In the genomic region with DNA sequence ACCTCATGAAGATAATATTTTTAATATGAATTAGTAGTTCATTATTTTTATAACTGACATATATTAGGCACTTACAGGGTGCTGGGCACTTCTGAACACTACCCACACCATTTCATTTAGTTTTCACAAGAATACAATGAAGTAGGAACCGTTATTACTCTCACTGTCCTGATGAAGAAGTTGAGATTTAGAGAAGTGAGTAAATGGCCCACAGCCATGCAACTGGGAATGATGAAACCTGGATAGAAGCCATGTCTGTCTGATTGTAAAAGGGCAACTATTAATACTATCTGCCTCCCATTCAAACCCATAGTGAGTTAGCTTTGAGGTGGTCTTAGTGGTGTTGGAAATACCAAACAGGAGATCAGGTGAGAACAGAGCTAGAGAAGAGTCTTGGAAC, we compare ENCODE assay signal across 1 cellular context.
TF ChIP-seq lines count a peak whose summit lies in the region.

No MANE protein-coding gene starts in this region.

TF ChIP-seq in HepG2, 621 proteins besides CTCF, POLR2A, EP300 and RAD21:
- TF ChIP-seq ATF7 (IDR thresholded peaks at IDR 0.05) (no peak), ATF7 (CRISPR knock-in tag; IDR thresholded peaks at IDR 0.05) (no peak), ZNF850 (CRISPR knock-in tag; conservative IDR thresholded peaks at IDR 0.05) (no peak), ZNF280D (CRISPR knock-in tag; IDR thresholded peaks at IDR 0.05) (no peak), SOX13 (IDR thresholded peaks at IDR 0.05) (no peak), SOX13 (CRISPR knock-in tag; conservative IDR thresholded peaks at IDR 0.05 in 1 of 2, IDR thresholded peaks at IDR 0.05 in 1 of 2) (no peak), ZNF772 (CRISPR knock-in tag; IDR thresholded peaks at IDR 0.05) (no peak), RXRA (CRISPR knock-in tag; IDR thresholded peaks at IDR 0.05) (no peak), TBP (CRISPR knock-in tag; IDR thresholded peaks at IDR 0.05) (no peak), ZNF710 (CRISPR knock-in tag; IDR thresholded peaks at IDR 0.05; ENCODE audit: borderline replicate concordance) (no peak), ZNF615 (CRISPR knock-in tag; IDR thresholded peaks at IDR 0.05; ENCODE audit: borderline replicate concordance) (no peak), NR2C2 (CRISPR knock-in tag; IDR thresholded peaks at IDR 0.05; ENCODE audit: borderline replicate concordance) (no peak)
- TF ChIP-seq, protein P1, sequence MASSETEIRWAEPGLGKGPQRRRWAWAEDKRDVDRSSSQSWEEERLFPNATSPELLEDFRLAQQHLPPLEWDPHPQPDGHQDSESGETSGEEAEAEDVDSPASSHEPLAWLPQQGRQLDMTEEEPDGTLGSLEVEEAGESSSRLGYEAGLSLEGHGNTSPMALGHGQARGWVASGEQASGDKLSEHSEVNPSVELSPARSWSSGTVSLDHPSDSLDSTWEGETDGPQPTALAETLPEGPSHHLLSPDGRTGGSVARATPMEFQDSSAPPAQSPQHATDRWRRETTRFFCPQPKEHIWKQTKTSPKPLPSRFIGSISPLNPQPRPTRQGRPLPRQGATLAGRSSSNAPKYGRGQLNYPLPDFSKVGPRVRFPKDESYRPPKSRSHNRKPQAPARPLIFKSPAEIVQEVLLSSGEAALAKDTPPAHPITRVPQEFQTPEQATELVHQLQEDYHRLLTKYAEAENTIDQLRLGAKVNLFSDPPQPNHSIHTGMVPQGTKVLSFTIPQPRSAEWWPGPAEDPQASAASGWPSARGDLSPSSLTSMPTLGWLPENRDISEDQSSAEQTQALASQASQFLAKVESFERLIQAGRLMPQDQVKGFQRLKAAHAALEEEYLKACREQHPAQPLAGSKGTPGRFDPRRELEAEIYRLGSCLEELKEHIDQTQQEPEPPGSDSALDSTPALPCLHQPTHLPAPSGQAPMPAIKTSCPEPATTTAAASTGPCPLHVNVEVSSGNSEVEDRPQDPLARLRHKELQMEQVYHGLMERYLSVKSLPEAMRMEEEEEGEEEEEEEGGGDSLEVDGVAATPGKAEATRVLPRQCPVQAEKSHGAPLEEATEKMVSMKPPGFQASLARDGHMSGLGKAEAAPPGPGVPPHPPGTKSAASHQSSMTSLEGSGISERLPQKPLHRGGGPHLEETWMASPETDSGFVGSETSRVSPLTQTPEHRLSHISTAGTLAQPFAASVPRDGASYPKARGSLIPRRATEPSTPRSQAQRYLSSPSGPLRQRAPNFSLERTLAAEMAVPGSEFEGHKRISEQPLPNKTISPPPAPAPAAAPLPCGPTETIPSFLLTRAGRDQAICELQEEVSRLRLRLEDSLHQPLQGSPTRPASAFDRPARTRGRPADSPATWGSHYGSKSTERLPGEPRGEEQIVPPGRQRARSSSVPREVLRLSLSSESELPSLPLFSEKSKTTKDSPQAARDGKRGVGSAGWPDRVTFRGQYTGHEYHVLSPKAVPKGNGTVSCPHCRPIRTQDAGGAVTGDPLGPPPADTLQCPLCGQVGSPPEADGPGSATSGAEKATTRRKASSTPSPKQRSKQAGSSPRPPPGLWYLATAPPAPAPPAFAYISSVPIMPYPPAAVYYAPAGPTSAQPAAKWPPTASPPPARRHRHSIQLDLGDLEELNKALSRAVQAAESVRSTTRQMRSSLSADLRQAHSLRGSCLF (CRISPR knock-in tag; IDR thresholded peaks at IDR 0.05; ENCODE audit: borderline replicate concordance): no peak
- TF ChIP-seq, protein P2, sequence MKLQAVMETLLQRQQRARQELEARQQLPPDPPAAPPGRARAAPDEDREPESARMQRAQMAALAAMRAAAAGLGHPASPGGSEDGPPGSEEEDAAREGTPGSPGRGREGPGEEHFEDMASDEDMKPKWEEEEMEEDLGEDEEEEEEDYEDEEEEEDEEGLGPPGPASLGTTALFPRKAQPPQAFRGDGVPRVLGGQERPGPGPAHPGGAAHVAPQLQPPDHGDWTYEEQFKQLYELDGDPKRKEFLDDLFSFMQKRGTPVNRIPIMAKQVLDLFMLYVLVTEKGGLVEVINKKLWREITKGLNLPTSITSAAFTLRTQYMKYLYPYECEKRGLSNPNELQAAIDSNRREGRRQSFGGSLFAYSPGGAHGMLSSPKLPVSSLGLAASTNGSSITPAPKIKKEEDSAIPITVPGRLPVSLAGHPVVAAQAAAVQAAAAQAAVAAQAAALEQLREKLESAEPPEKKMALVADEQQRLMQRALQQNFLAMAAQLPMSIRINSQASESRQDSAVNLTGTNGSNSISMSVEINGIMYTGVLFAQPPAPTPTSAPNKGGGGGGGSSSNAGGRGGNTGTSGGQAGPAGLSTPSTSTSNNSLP (IDR thresholded peaks at IDR 0.05; ENCODE audit: low read depth, low read length): no peak
- TF ChIP-seq, protein P3, sequence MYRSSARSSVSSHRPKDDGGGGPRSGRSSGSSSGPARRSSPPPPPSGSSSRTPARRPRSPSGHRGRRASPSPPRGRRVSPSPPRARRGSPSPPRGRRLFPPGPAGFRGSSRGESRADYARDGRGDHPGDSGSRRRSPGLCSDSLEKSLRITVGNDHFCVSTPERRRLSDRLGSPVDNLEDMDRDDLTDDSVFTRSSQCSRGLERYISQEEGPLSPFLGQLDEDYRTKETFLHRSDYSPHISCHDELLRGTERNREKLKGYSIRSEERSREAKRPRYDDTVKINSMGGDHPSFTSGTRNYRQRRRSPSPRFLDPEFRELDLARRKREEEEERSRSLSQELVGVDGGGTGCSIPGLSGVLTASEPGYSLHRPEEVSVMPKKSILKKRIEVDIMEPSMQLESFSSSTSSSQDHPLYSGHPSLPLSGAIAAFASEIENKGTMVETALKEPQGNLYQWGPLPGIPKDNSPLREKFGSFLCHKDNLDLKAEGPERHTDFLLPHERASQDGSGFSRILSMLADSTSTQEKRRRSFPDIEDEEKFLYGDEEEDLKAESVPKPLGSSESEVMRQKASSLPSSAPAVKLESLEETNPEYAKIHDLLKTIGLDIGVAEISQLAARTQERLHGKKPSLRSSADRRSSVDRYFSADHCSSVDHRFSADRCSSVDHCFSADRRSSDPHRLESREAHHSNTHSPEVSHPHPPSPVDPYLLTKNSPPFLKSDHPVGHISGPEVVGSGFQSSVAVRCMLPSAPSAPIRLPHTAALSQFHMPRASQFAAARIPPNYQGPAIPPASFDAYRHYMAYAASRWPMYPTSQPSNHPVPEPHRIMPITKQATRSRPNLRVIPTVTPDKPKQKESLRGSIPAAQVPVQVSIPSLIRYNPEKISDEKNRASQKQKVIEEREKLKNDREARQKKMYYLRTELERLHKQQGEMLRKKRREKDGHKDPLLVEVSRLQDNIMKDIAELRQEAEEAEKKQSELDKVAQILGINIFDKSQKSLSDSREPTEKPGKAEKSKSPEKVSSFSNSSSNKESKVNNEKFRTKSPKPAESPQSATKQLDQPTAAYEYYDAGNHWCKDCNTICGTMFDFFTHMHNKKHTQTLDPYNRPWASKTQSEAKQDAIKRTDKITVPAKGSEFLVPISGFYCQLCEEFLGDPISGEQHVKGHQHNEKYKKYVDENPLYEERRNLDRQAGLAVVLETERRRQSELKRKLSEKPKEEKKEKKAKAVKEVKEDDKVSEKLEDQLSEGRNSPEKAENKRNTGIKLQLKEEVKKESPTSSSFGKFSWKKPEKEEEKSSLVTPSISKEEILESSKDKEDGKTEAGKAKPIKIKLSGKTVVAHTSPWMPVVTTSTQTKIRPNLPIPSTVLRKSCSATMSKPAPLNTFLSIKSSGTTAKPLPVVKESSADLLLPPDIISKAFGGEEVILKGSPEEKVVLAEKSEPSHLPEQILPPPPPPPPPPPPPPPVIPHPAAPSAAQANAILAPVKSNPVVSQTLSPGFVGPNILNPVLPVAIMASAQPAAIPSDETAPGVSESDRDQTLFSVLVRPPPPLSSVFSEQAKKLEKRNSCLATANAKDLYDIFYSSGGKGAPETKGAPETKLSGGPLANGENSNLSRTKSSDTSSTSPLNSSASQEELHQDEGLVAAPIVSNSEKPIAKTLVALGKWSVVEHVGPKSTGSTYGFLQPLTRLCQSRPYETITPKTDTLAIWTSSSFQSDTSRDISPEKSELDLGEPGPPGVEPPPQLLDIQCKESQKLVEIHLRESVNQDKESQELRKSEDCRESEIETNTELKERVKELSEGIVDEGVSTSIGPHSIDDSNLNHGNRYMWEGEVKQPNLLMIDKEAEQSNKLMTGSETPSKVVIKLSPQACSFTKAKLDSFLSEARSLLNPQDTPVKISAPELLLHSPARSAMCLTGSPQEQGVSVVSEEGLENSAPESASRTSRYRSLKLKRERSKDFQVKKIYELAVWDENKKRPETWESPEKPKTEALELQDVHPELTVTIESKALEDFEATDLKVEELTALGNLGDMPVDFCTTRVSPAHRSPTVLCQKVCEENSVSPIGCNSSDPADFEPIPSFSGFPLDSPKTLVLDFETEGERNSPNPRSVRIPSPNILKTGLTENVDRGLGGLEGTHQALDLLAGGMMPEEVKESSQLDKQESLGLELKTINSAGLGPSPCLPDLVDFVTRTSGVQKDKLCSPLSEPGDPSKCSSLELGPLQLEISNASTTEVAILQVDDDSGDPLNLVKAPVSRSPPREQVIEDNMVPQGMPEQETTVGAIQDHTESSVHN (CRISPR knock-in tag; IDR thresholded peaks at IDR 0.05): no peak
TF ChIP-seq in HepG2: peak in this region for 0.
